Comparison of ENCODE assay signal across 22 cellular contexts in genomic region chr17:54536306-54536705, GRCh38.
"Had no signal": no experiment of that assay in that cellular context is flagged by ENCODE, and none has a peak within 500 bp of the region (broad histone marks: within the 10 kb centered on the region; RNA-seq: fewer than 3 reads in every experiment).

No MANE protein-coding gene starts in this region.

- ATAC-seq: effector memory CD8-positive, alpha-beta T cell; left ventricle myocardium superior; lower lobe of right lung; natural killer cell; psoas muscle; right cardiac atrium; stimulated activated memory B cell treated with anti-CD40 and anti-IgM and Interleukin-4, amounts not matched to agents 10 μg/mL and 1 μg/mL and 100 μg/mL, for 72 hours; stimulated activated naive CD8-positive, alpha-beta T cell treated with anti-CD3 and anti-CD28 coated beads, Interleukin-15, Interleukin-2, amounts not matched to agents 100 U/mL and 50 U/mL, for 24 hours had no signal

- H3K4me1 ChIP-seq: lower lobe of right lung, psoas muscle, sigmoid colon, testis, tibial artery had no signal

- H3K27ac ChIP-seq: coronary artery, lower lobe of right lung, ovary, psoas muscle, sigmoid colon, testis, tibial artery had no signal

- H3K4me3 ChIP-seq: coronary artery, lower lobe of right lung, ovary, psoas muscle, sigmoid colon, testis, tibial artery had no signal

- H3K27me3 ChIP-seq: ovary, sigmoid colon, testis, tibial artery had no signal

- FAIRE-seq: frontal cortex, keratinocyte had no signal

- H3K36me3 ChIP-seq: lower lobe of right lung, ovary, sigmoid colon, tibial artery had no signal

- DNase-seq: dermis blood vessel endothelial cell; effector memory CD8-positive, alpha-beta T cell; hypothalamus; left ventricle myocardium superior; lower lobe of right lung; natural killer cell; occipital lobe; ovary; posterior cingulate gyrus; psoas muscle; right cardiac atrium; sigmoid colon; stimulated activated CD4-positive, alpha-beta T cell treated with anti-CD3 and anti-CD28 coated beads, Interleukin-2, amount 100 ng/mL, for 24 hours; stimulated activated CD4-positive, alpha-beta T cell treated with anti-CD3 and anti-CD28 coated beads, Interleukin-4, amount 100 ng/mL, for 24 hours; stimulated activated naive CD8-positive, alpha-beta T cell treated with anti-CD3 and anti-CD28 coated beads, Interleukin-15, Interleukin-2, amounts not matched to agents 100 U/mL and 50 U/mL, for 24 hours; substantia nigra; testis; tibial artery had no signal
